12 cellular contexts compared by ENCODE assay signal in genomic region chr3:130086628-130087027, GRCh38. TPM values are rescaled to one million over a fixed set of nuclear protein-coding genes. Genes with fewer than 3 reads are reported as not detected.
"Had no signal": no experiment of that assay in that cellular context is flagged by ENCODE, and none has a peak within 500 bp of the region (broad histone marks: within the 10 kb centered on the region; RNA-seq: fewer than 3 reads in every experiment).

No MANE protein-coding gene starts in this region.

RNA-seq across cellular contexts. Expression of gene ALG1L2, which starts 5.0 kb away (rescaled TPM):
- total RNA-seq: left ventricle myocardium superior, lung microvascular endothelial cell, myocyte, omental fat pad, pulmonary artery endothelial cell, right atrium auricular region, subcutaneous adipose tissue, suprapubic skin, thoracic aorta had no signal
- polyA plus RNA-seq: keratinocyte; naive thymus-derived CD4-positive, alpha-beta T cell; ovary had no signal
